Comparison of ENCODE assay signal across 1 cellular context in the genomic region with DNA sequence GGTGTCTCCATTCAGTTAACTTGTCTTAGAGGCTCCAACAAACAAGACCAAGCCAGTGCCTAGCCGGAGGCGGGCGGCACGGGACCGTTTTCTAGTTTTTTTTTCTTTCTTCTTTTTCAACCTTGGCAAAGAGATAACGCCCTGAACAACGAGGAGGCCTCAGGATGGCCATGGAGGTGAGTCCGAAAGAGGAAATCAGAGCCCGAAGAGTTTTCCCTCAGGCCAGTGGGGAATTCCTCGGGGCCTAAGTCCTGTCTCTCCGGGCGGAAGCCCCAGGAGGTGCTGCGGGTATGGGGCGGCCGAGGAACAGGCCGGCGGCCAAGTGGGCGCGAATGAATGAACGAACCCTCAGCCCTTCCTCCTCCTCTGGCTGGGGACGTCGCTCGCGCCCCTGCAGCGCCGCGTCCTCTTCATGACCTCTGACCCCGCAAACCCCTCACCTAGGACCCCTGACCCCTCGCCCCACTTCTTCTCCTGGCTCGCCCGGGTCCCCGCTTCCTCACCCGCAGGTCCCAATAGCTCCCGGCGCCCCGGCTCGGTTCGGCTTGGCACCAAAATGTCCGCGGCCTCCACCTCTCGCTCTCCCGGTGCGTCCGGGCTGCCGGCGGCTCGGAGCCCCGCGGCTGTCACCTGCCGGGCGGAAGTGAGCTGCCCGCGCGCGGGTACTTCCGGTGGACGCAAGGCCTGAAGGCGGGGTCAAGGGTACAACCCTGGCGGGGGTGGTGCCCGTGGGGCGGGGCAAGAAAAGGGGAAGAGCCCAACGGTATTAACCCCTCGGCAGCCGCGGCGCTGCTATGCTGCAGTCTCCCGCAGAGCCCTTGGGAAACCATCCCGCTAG.
TF ChIP-seq lines count a peak whose summit lies in the region.

A gene (minus strand): TSS at position 650 of the 838 bp plus-strand sequence. CDS start 21,327 bp downstream, outside the sequence.

TF ChIP-seq in HEK293, 187 proteins besides CTCF, POLR2A, EP300 and RAD21 (continued from another document and continues in another):
- TF ChIP-seq KLF1 (tag by site-specific recombination; IDR thresholded peaks at IDR 0.05) (peak; percentile 58; the same call in 1 of the 2 replicates), OVOL3 (tag by site-specific recombination; IDR thresholded peaks at IDR 0.05) (0 out of 2 replicates have a peak, but pooled peaks have one; percentile 34), ZNF529 (tag by site-specific recombination; IDR thresholded peaks at IDR 0.05; ENCODE audit: insufficient replicate concordance) (no peak), ZNF629 (tag by site-specific recombination; IDR thresholded peaks at IDR 0.05) (peak; percentile 79), ZNF521 (tag by site-specific recombination; IDR thresholded peaks at IDR 0.05) (no peak), KLF9 (tag by site-specific recombination; IDR thresholded peaks at IDR 0.05; ENCODE audit: low read depth) (peak; percentile 91), GLI4 (tag by site-specific recombination; IDR thresholded peaks at IDR 0.05) (0 out of 2 replicates have a peak, but pooled peaks have one; percentile 15), SETDB1 (IDR thresholded peaks at IDR 0.05; ENCODE audit: insufficient read length, low read length) (no peak), KLF8 (tag by site-specific recombination; IDR thresholded peaks at IDR 0.05) (peak; percentile 83), SP2 (tag by site-specific recombination; IDR thresholded peaks at IDR 0.05) (peak; percentile 97), ZNF433 (tag by site-specific recombination; IDR thresholded peaks at IDR 0.05; ENCODE audit: low read depth) (no peak), ZNF214 (tag by site-specific recombination; IDR thresholded peaks at IDR 0.05; ENCODE audit: borderline replicate concordance) (no peak), ZBTB20 (tag by site-specific recombination; IDR thresholded peaks at IDR 0.05) (peak; percentile 16; the same call in 1 of the 2 replicates), ZNF423 (tag by site-specific recombination; IDR thresholded peaks at IDR 0.05) (no peak), ZFHX2 (tag by site-specific recombination; conservative IDR thresholded peaks at IDR 0.05) (peak; percentile 44), ZNF777 (tag by site-specific recombination; IDR thresholded peaks at IDR 0.05; ENCODE audit: borderline replicate concordance) (no peak), PRDM1 (tag by site-specific recombination; IDR thresholded peaks at IDR 0.05) (no peak), MYNN (tag by site-specific recombination; IDR thresholded peaks at IDR 0.05; ENCODE audit: borderline replicate concordance) (no peak), ZNF24 (tag by site-specific recombination; IDR thresholded peaks at IDR 0.05) (0 out of 2 replicates have a peak, but pooled peaks have one; percentile 60), WT1 (tag by site-specific recombination; IDR thresholded peaks at IDR 0.05) (0 out of 2 replicates have a peak, but pooled peaks have one; percentile 38), EGR2 (tag by site-specific recombination; IDR thresholded peaks at IDR 0.05; ENCODE audit: low read depth) (0 out of 2 replicates have a peak, but pooled peaks have one; percentile 49), ZNF416 (tag by site-specific recombination; IDR thresholded peaks at IDR 0.05) (no peak), SP3 (tag by site-specific recombination; IDR thresholded peaks at IDR 0.05) (peak; percentile 93), YY1 (tag by site-specific recombination; IDR thresholded peaks at IDR 0.05) (peak; percentile 68; the same call in 1 of the 2 replicates), ZNF37A (tag by site-specific recombination; IDR thresholded peaks at IDR 0.05) (no peak), ZNF571 (tag by site-specific recombination; IDR thresholded peaks at IDR 0.05) (no peak), IKZF3 (tag by site-specific recombination; IDR thresholded peaks at IDR 0.05) (no peak), ZBTB17 (tag by site-specific recombination; IDR thresholded peaks at IDR 0.05) (no peak; the same call in 1 of the 2 replicates)
- TF ChIP-seq, protein P1, sequence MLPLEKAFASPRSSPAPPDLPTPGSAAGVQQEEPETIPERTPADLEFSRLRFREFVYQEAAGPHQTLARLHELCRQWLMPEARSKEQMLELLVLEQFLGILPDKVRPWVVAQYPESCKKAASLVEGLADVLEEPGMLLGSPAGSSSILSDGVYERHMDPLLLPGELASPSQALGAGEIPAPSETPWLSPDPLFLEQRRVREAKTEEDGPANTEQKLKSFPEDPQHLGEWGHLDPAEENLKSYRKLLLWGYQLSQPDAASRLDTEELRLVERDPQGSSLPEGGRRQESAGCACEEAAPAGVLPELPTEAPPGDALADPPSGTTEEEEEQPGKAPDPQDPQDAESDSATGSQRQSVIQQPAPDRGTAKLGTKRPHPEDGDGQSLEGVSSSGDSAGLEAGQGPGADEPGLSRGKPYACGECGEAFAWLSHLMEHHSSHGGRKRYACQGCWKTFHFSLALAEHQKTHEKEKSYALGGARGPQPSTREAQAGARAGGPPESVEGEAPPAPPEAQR (tag by site-specific recombination; IDR thresholded peaks at IDR 0.05): no peak
- TF ChIP-seq, protein P2, sequence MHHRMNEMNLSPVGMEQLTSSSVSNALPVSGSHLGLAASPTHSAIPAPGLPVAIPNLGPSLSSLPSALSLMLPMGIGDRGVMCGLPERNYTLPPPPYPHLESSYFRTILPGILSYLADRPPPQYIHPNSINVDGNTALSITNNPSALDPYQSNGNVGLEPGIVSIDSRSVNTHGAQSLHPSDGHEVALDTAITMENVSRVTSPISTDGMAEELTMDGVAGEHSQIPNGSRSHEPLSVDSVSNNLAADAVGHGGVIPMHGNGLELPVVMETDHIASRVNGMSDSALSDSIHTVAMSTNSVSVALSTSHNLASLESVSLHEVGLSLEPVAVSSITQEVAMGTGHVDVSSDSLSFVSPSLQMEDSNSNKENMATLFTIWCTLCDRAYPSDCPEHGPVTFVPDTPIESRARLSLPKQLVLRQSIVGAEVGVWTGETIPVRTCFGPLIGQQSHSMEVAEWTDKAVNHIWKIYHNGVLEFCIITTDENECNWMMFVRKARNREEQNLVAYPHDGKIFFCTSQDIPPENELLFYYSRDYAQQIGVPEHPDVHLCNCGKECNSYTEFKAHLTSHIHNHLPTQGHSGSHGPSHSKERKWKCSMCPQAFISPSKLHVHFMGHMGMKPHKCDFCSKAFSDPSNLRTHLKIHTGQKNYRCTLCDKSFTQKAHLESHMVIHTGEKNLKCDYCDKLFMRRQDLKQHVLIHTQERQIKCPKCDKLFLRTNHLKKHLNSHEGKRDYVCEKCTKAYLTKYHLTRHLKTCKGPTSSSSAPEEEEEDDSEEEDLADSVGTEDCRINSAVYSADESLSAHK (tag by site-specific recombination; IDR thresholded peaks at IDR 0.05): 0 out of 2 replicates have a peak, but pooled peaks have one; percentile 43
- TF ChIP-seq, protein P3, sequence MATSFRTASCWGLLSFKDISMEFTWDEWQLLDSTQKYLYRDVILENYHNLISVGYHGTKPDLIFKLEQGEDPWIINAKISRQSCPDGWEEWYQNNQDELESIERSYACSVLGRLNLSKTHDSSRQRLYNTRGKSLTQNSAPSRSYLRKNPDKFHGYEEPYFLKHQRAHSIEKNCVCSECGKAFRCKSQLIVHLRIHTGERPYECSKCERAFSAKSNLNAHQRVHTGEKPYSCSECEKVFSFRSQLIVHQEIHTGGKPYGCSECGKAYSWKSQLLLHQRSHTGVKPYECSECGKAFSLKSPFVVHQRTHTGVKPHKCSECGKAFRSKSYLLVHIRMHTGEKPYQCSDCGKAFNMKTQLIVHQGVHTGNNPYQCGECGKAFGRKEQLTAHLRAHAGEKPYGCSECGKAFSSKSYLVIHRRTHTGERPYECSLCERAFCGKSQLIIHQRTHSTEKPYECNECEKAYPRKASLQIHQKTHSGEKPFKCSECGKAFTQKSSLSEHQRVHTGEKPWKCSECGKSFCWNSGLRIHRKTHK (tag by site-specific recombination; IDR thresholded peaks at IDR 0.05): no peak
- TF ChIP-seq, protein P4, sequence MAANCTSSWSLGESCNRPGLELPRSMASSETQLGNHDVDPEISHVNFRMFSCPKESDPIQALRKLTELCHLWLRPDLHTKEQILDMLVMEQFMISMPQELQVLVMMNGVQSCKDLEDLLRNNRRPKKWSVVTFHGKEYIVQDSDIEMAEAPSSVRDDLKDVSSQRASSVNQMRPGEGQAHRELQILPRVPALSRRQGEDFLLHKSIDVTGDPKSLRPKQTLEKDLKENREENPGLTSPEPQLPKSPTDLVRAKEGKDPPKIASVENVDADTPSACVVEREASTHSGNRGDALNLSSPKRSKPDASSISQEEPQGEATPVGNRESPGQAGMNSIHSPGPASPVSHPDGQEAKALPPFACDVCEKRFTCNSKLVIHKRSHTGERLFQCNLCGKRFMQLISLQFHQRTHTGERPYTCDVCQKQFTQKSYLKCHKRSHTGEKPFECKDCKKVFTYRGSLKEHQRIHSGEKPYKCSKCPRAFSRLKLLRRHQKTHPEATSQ (tag by site-specific recombination; IDR thresholded peaks at IDR 0.05): peak; percentile 61; the same call in 1 of the 2 replicates
- TF ChIP-seq, protein P5, sequence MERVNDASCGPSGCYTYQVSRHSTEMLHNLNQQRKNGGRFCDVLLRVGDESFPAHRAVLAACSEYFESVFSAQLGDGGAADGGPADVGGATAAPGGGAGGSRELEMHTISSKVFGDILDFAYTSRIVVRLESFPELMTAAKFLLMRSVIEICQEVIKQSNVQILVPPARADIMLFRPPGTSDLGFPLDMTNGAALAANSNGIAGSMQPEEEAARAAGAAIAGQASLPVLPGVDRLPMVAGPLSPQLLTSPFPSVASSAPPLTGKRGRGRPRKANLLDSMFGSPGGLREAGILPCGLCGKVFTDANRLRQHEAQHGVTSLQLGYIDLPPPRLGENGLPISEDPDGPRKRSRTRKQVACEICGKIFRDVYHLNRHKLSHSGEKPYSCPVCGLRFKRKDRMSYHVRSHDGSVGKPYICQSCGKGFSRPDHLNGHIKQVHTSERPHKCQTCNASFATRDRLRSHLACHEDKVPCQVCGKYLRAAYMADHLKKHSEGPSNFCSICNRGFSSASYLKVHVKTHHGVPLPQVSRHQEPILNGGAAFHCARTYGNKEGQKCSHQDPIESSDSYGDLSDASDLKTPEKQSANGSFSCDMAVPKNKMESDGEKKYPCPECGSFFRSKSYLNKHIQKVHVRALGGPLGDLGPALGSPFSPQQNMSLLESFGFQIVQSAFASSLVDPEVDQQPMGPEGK (tag by site-specific recombination; IDR thresholded peaks at IDR 0.05): peak; percentile 87
- TF ChIP-seq, protein P6, sequence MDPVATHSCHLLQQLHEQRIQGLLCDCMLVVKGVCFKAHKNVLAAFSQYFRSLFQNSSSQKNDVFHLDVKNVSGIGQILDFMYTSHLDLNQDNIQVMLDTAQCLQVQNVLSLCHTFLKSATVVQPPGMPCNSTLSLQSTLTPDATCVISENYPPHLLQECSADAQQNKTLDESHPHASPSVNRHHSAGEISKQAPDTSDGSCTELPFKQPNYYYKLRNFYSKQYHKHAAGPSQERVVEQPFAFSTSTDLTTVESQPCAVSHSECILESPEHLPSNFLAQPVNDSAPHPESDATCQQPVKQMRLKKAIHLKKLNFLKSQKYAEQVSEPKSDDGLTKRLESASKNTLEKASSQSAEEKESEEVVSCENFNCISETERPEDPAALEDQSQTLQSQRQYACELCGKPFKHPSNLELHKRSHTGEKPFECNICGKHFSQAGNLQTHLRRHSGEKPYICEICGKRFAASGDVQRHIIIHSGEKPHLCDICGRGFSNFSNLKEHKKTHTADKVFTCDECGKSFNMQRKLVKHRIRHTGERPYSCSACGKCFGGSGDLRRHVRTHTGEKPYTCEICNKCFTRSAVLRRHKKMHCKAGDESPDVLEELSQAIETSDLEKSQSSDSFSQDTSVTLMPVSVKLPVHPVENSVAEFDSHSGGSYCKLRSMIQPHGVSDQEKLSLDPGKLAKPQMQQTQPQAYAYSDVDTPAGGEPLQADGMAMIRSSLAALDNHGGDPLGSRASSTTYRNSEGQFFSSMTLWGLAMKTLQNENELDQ (tag by site-specific recombination; IDR thresholded peaks at IDR 0.05; ENCODE audit: low read depth): no peak
- TF ChIP-seq, protein P7, sequence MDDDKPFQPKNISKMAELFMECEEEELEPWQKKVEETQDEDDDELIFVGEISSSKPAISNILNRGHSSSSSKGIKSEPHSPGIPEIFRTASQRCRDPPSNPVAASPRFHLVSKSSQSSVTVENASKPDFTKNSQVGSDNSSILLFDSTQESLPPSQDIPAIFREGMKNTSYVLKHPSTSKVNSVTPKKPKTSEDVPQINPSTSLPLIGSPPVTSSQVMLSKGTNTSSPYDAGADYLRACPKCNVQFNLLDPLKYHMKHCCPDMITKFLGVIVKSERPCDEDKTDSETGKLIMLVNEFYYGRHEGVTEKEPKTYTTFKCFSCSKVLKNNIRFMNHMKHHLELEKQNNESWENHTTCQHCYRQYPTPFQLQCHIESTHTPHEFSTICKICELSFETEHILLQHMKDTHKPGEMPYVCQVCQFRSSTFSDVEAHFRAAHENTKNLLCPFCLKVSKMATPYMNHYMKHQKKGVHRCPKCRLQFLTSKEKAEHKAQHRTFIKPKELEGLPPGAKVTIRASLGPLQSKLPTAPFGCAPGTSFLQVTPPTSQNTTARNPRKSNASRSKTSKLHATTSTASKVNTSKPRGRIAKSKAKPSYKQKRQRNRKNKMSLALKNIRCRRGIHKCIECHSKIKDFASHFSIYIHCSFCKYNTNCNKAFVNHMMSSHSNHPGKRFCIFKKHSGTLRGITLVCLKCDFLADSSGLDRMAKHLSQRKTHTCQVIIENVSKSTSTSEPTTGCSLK (tag by site-specific recombination; IDR thresholded peaks at IDR 0.05): no peak
- TF ChIP-seq, protein P8, sequence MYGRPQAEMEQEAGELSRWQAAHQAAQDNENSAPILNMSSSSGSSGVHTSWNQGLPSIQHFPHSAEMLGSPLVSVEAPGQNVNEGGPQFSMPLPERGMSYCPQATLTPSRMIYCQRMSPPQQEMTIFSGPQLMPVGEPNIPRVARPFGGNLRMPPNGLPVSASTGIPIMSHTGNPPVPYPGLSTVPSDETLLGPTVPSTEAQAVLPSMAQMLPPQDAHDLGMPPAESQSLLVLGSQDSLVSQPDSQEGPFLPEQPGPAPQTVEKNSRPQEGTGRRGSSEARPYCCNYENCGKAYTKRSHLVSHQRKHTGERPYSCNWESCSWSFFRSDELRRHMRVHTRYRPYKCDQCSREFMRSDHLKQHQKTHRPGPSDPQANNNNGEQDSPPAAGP (tag by site-specific recombination; IDR thresholded peaks at IDR 0.05): peak; percentile 20; the same call in 1 of the 2 replicates
- TF ChIP-seq, protein P9, sequence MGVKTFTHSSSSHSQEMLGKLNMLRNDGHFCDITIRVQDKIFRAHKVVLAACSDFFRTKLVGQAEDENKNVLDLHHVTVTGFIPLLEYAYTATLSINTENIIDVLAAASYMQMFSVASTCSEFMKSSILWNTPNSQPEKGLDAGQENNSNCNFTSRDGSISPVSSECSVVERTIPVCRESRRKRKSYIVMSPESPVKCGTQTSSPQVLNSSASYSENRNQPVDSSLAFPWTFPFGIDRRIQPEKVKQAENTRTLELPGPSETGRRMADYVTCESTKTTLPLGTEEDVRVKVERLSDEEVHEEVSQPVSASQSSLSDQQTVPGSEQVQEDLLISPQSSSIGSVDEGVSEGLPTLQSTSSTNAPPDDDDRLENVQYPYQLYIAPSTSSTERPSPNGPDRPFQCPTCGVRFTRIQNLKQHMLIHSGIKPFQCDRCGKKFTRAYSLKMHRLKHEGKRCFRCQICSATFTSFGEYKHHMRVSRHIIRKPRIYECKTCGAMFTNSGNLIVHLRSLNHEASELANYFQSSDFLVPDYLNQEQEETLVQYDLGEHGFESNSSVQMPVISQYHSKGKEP (tag by site-specific recombination; IDR thresholded peaks at IDR 0.05): no peak
